Comparison of ENCODE assay signal across 11 cellular contexts in genomic region chr9:70255521-70255920, GRCh38. TPM values are rescaled to one million over a fixed set of nuclear protein-coding genes. Genes with fewer than 3 reads are reported as not detected.
A peak's percentile ranks its signal among the peaks of the same experiment; 100 is the strongest.
DNase-seq lines count a peak whose midpoint lies in the region; ATAC-seq, FAIRE-seq and TF ChIP-seq lines count a peak whose summit lies in the region.
"Had no signal": no experiment of that assay in that cellular context is flagged by ENCODE, and none has a peak within 500 bp of the region (broad histone marks: within the 10 kb centered on the region; RNA-seq: fewer than 3 reads in every experiment).

No MANE protein-coding gene starts in this region.

- 27% methylated on average over 1 of the region's 1 CpG for WGBS in K562 (ENCODE audit: insufficient coverage, low coverage, missing lambda C conversion rate)
- WGBS in smooth muscle cell (ENCODE audit: low lambda C conversion rate): 67% methylated on average over 1 of the region's 1 CpG

- peak overlapping the region in 1 of 2 experiments; percentile 66; a peak in 2 of 4 replicates for H3K9ac ChIP-seq in K562 (ENCODE audit: insufficient read depth in 1 of 2, low read depth in 2 of 2, low read length in 2 of 2)
- H3K9ac ChIP-seq in smooth muscle cell (ENCODE audit: low read depth): peak overlapping the region; percentile 99

- intact Hi-C loops in K562 (cut with micrococcal nuclease): loop anchor here (5.0 to 10.0 kb wide), 2 partner anchors 162 to 229 kb away; no protein-coding TSS in a partner anchor

- peaks cover 4% of the 10 kb centered on the region; the same call in 1 of the 3 replicates for H3K36me3 ChIP-seq in K562 (ENCODE audit: control insufficient read depth, insufficient read depth, low read length)
- no peaks in the 10 kb centered on the region for H3K36me3 ChIP-seq in smooth muscle cell (ENCODE audit: low read depth)

- in situ Hi-C loops in K562 (cut with MboI) (no loop called here), ACHN (cut with HindIII; ENCODE audit: low pct_ligation_motif_present, low pct_unique_long_range_greater_than_20kb, low sequenced_read_pairs) (no loop called here)

- no peak for TF ChIP-seq EP300 in K562 (IDR thresholded peaks at IDR 0.05; ENCODE audit: low read length)

- H3K4me3 ChIP-seq in K562 (peak overlapping the region; percentile 20), smooth muscle cell (peak overlapping the region; percentile 91)

- TF ChIP-seq CTCF in K562 (IDR thresholded peaks at IDR 0.05 in 2 of 3, conservative IDR thresholded peaks at IDR 0.05 in 1 of 3; ENCODE audit: insufficient read depth in 2 of 3, low read depth in 1 of 3, low read length in 3 of 3) (no peak), smooth muscle cell (IDR thresholded peaks at IDR 0.05; ENCODE audit: borderline replicate concordance, insufficient read depth, poor library complexity, severe bottlenecking) (no peak)

- H3F3A ChIP-seq in smooth muscle cell (ENCODE audit: low read depth): peaks cover 6% of the 10 kb centered on the region

- peak overlapping the region; percentile 37 for H3K27ac ChIP-seq in K562 (ENCODE audit: extremely low read depth, low read depth, low read length)
- peak overlapping the region; percentile 100 for H3K27ac ChIP-seq in smooth muscle cell (ENCODE audit: low read depth)
- H3K27ac ChIP-seq: HL-60 had no signal

- H3K9me1 ChIP-seq in K562 (ENCODE audit: control insufficient read depth, insufficient read depth, low read length): no peaks in the 10 kb centered on the region

- POLR2A ChIA-PET in K562 (lab: Yijun Ruan, JAX): interaction anchor here (0.7 to 1.7 kb wide), 3 partner anchors 13 to 163 kb away, joined by 3 to 4 read pairs (median 4); no protein-coding TSS in a partner anchor

- CTCF ChIA-PET in K562 (lab: Yijun Ruan, JAX; ENCODE audit: low intra/inter-chr PET ratio): no interaction called here

- H2AFZ ChIP-seq in K562 (ENCODE audit: low read depth, low read length): peak overlapping the region; percentile 76
- H2AFZ ChIP-seq in smooth muscle cell (ENCODE audit: low read depth): no peak overlapping the region

- H4K20me1 ChIP-seq in K562 (replicated peaks; ENCODE audit: control insufficient read depth, insufficient read depth, low read length) (0 out of 2 replicates have a peak, but pooled peaks cover 6% of the 10 kb centered on the region), smooth muscle cell (ENCODE audit: low read depth) (peaks cover 16% of the 10 kb centered on the region)

- FAIRE-seq in K562 (lab: Jason Lieb, UNC): no peak

- H3K4me2 ChIP-seq in K562 (ENCODE audit: insufficient read depth, low read length) (peak overlapping the region; percentile 75), smooth muscle cell (peak overlapping the region; percentile 89)

- H3K9me3 ChIP-seq in K562 (replicated peaks; ENCODE audit: control insufficient read depth, insufficient read depth, low read depth, low read length): no peaks in the 10 kb centered on the region
- no peaks in the 10 kb centered on the region for H3K9me3 ChIP-seq in smooth muscle cell (replicated peaks; ENCODE audit: low read depth)

- TF ChIP-seq RAD21 in K562 (CRISPR knock-in tag; conservative IDR thresholded peaks at IDR 0.05 in 1 of 2, IDR thresholded peaks at IDR 0.05 in 1 of 2): no peak

- peak; percentile 53 for DNase-seq in EH (ENCODE audit: low read depth)
- no peak for DNase-seq in K562 (ENCODE audit: extremely low read depth in 1 of 4, low spot score in 3 of 4)
- DNase-seq in kidney tubule cell (ENCODE audit: low spot score): peak; percentile 23
- DNase-seq in smooth muscle cell (lab: John Stamatoyannopoulos, UW; ENCODE audit: unreplicated experiment): no peak
- no peak for DNase-seq in NCI-H2196 treated with DMSO at 0.1 percent for 48 hours (lab: John Stamatoyannopoulos, UW; ENCODE audit: unreplicated experiment)
- no peak for DNase-seq in ACHN
- no peak for DNase-seq in stimulated activated CD4-positive, alpha-beta T cell treated with anti-CD3 and anti-CD28 coated beads, Interleukin-4, amount 100 ng/mL, for 1 hour
- DNase-seq: COR-L47, T-helper 9 cell had no signal

- H3K27me3 ChIP-seq in K562 (ENCODE audit: control insufficient read depth in 2 of 2, insufficient read depth in 2 of 2, low read length in 2 of 2) (no peaks in the 10 kb centered on the region), smooth muscle cell (ENCODE audit: low read depth) (no peaks in the 10 kb centered on the region)

- no peak for TF ChIP-seq POLR2A in K562 (conservative IDR thresholded peaks at IDR 0.05)

- BruUV-seq in K562 (replicated peaks; lab: Mats Ljungman, UMichigan): no TSS peak

- H3K79me2 ChIP-seq in K562 (ENCODE audit: control insufficient read depth, insufficient read depth, low read length) (peaks cover 20% of the 10 kb centered on the region), smooth muscle cell (ENCODE audit: low read depth) (peaks cover 90% of the 10 kb centered on the region)

- H3K4me1 ChIP-seq in K562 (replicated peaks in 1 of 2; ENCODE audit: control insufficient read depth in 2 of 2, insufficient read depth in 2 of 2, low read length in 2 of 2) (peaks cover 18 to 22% of the 10 kb centered on the region in 2 experiments; a peak in 4 of 5 replicates), smooth muscle cell (ENCODE audit: low read depth) (peaks cover 31% of the 10 kb centered on the region)

- ATAC-seq in K562 (no peak), GM18498 (IDR thresholded peaks at IDR 0.05; ENCODE audit: unreplicated experiment) (no peak)

TF ChIP-seq in K562, 482 proteins besides CTCF, POLR2A, EP300 and RAD21 (continues in another document):
- TF ChIP-seq HES1 (IDR thresholded peaks at IDR 0.05; ENCODE audit: low read depth): no peak
- no peak for TF ChIP-seq CREB3 (tag; conservative IDR thresholded peaks at IDR 0.05; ENCODE audit: low read depth)
- TF ChIP-seq ARID1B (IDR thresholded peaks at IDR 0.05): no peak
- no peak for TF ChIP-seq ZC3H4 (CRISPR knock-in tag; IDR thresholded peaks at IDR 0.05; ENCODE audit: borderline replicate concordance)
- no peak for TF ChIP-seq RNF2 (IDR thresholded peaks at IDR 0.05)
- TF ChIP-seq GATAD2B (IDR thresholded peaks at IDR 0.05; ENCODE audit: borderline replicate concordance): no peak
- TF ChIP-seq ZBED1 (IDR thresholded peaks at IDR 0.05): no peak
- TF ChIP-seq ZNF395 (CRISPR knock-in tag; IDR thresholded peaks at IDR 0.05): no peak
- TF ChIP-seq SREBF2 (CRISPR knock-in tag; IDR thresholded peaks at IDR 0.05): no peak

RNA-seq across cellular contexts. Expression of gene SMC5, which starts 3.3 kb away (rescaled TPM):
- total RNA-seq in K562 (2011; cell fraction: chromatin; rRNA removed; ENCODE audit: low replicate concordance): 14.5 and 72.1 TPM in 2 replicates
- 6.3 and 7.6 TPM in 2 replicates for total RNA-seq in K562 (2011; cell fraction: nucleolus; rRNA removed)
- total RNA-seq in K562 (2011; cell fraction: nucleoplasm; rRNA removed): 16.2 and 17.9 TPM in 2 replicates
- total RNA-seq in K562 (2014; rRNA removed) (14.2 and 21.4 TPM in 2 replicates), K562 (2014; rRNA removed; fragmentation: Illumina TruSeq; extraction: Trizol) (28.8 and 36.7 TPM in 2 replicates), K562 (2015; rRNA removed; fragmentation: Illumina TruSeq; extraction: Trizol) (33.8 and 43.2 TPM in 2 replicates), K562 (2021) (16.2 and 16.5 TPM in 2 replicates), smooth muscle cell (81.4 and 95.2 TPM in 2 replicates)
- polyA plus RNA-seq in K562 (2011; rRNA removed) (18.6 and 24.2 TPM in 2 replicates), K562 (2014; fragmentation: Illumina TruSeq; extraction: Trizol) (20.8 and 24.9 TPM in 2 replicates), K562 (2014; fragmentation: Nextera tagmentation; extraction: Ambion mirVana) (1 to 10 TPM; 3.5 to 5.1 TPM), K562 (2014; rRNA removed) (16.0 and 17.5 TPM in 2 replicates), smooth muscle cell (31.2 and 36.1 TPM in 2 replicates)
- 2.3 and 3.8 TPM in 2 replicates for polyA plus RNA-seq in K562 (2011; cell fraction: cytosol; rRNA removed)
- 18.5 and 19.0 TPM in 2 replicates for polyA plus RNA-seq in K562 (2011; cell fraction: nucleus; rRNA removed)
- 9.8 and 12.7 TPM in 2 replicates for polyA plus RNA-seq in K562 (2012)
- 22.6 and 23.5 TPM in 2 replicates for polyA minus RNA-seq in K562 (2011; rRNA and poly(A)+ RNA removed)
- 6.3 and 11.3 TPM in 2 replicates for polyA minus RNA-seq in K562 (2011; cell fraction: cytosol; rRNA and poly(A)+ RNA removed)
- 37.1 and 37.3 TPM in 2 replicates for polyA minus RNA-seq in K562 (2011; cell fraction: nucleus; rRNA and poly(A)+ RNA removed)

Comparison
In these comparisons a context has a peak if more than half of its experiments do, and no peak if none do; other contexts are left out.
1. DNase-seq: peak in EH (single experiment) and kidney tubule cell (single experiment); none in K562 (0 of 4), smooth muscle cell (single experiment), NCI-H2196 treated with DMSO at 0.1 percent for 48 hours (single experiment), ACHN (single experiment) and stimulated activated CD4-positive, alpha-beta T cell treated with anti-CD3 and anti-CD28 coated beads, Interleukin-4, amount 100 ng/mL, for 1 hour (single experiment).